17 cellular contexts compared by ENCODE assay signal in genomic region chr18:48200631-48201336, GRCh38.
"Had no signal": no experiment of that assay in that cellular context is flagged by ENCODE, and none has a peak within 500 bp of the region (broad histone marks: within the 10 kb centered on the region; RNA-seq: fewer than 3 reads in every experiment).

No MANE protein-coding gene starts in this region.

- H3K27me3 ChIP-seq: adrenal gland, ascending aorta, neural progenitor cell, upper lobe of left lung had no signal

- DNase-seq: activated CD4-positive, alpha-beta T cell treated with anti-CD3 and anti-CD28 coated beads, Interleukin-2, amount 10 ng/mL, durations not matched to agents 7 days and 5 days; activated CD8-positive, alpha-beta T cell treated with anti-CD3 and anti-CD28 coated beads, Interleukin-2, amount 10 ng/mL, durations not matched to agents 7 days and 5 days; activated T-cell treated with anti-CD3 and anti-CD28 coated beads, Interleukin-2, amount 50 U/mL, for 24 hours; effector memory CD4-positive, alpha-beta T cell; foreskin melanocyte; kidney; naive thymus-derived CD8-positive, alpha-beta T cell; stimulated activated CD4-positive, alpha-beta T cell treated with anti-CD3 and anti-CD28 coated beads, Interleukin-4, amount 100 ng/mL, for 24 hours; stimulated activated naive CD8-positive, alpha-beta T cell treated with anti-CD3 and anti-CD28 coated beads, Interleukin-15, Interleukin-2, amounts not matched to agents 100 U/mL and 50 U/mL, for 24 hours; T-helper 17 cell; upper lobe of left lung had no signal

- H3K4me1 ChIP-seq: ascending aorta, neural progenitor cell, upper lobe of left lung had no signal

- H3K36me3 ChIP-seq: adrenal gland, ascending aorta, neural progenitor cell, upper lobe of left lung had no signal

- H3K9me3 ChIP-seq: adrenal gland, ascending aorta, upper lobe of left lung had no signal

- H3K27ac ChIP-seq: ascending aorta, neural progenitor cell, upper lobe of left lung had no signal

- H3K4me2 ChIP-seq: neural progenitor cell had no signal

- H2AFZ ChIP-seq: neural progenitor cell had no signal

- H3K9ac ChIP-seq: neural progenitor cell had no signal

- ATAC-seq: activated CD8-positive, alpha-beta T cell treated with anti-CD3 and anti-CD28 coated beads, Interleukin-2, amount 10 ng/mL, durations not matched to agents 7 days and 5 days; activated T-helper 17 cell treated with anti-CD3 and anti-CD28 coated beads, Interleukin-2, amount 50 U/mL, for 72 hours; left lobe of liver; naive thymus-derived CD8-positive, alpha-beta T cell; stimulated activated naive CD8-positive, alpha-beta T cell treated with anti-CD3 and anti-CD28 coated beads, Interleukin-15, Interleukin-2, amounts not matched to agents 100 U/mL and 50 U/mL, for 24 hours; T-helper 17 cell had no signal

- H3K4me3 ChIP-seq: adrenal gland, ascending aorta, lung, neural progenitor cell, upper lobe of left lung had no signal
